12 cellular contexts compared by ENCODE assay signal in the genomic region with DNA sequence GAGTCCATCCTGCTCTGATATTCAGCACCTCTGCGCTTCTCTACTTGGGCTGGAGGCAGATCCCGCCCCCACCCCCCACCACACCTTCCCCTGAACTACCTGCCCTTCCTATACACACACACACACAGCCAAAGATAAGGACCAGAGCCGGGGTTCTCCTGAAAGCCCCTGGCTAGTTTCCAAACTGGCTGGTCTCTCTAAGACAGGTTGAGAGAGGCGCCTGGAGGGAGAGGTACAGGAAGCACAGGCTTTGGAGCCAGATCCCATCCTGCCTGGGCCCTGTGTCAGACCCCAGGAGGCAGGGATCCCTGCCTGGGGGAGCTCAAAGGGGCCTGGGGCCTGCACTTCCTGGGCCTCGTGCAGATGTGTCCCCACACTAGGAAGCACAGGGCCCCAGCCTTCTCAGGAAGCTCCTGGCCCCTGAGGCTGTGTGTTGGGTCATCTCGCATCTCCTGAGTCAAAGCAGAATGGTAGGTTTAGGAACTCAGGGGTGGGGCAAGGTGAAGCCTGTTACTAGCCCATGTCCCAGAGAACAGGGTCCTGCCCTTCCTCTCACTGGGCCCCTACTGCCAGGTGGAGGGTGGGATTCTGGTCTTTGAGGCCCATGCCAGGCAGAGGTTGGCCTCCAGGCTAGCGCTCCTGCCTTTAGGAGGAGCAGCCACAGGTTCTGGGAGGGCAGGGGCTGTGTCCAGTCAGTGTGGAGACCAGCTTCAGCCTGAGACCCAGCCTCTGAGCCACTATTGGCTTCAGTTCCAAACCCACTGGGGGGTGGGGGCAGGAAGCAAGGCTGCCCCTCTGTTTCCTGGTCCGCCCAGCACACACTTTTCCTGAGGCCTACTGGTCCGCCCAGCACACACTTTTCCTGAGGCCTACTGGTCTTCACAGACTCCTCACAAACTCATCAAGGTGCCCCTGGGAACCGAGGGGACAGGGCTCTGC. TPM values are rescaled to one million over a fixed set of nuclear protein-coding genes. Genes with fewer than 3 reads are reported as not detected.
DNase-seq lines count a peak whose midpoint lies in the region; ATAC-seq and TF ChIP-seq lines count a peak whose summit lies in the region.
"Had no signal": no experiment of that assay in that cellular context is flagged by ENCODE, and none has a peak within 500 bp of the region (broad histone marks: within the 10 kb centered on the region; RNA-seq: fewer than 3 reads in every experiment).

No MANE protein-coding gene starts in this region.

- H3K4me3 Mint-ChIP-seq in CD4-positive, CD25-positive, alpha-beta regulatory T cell = no peak overlapping the region
- H3K4me3 Mint-ChIP-seq: activated T-cell treated with anti-CD3 and anti-CD28 coated beads, Interleukin-2, amount 50 U/mL, for 72 hours; naive B cell had no signal

- H3K4me1 Mint-ChIP-seq in CD4-positive, CD25-positive, alpha-beta regulatory T cell = peaks cover 0 to 15% (median under 1%) of the 10 kb centered on the region in 4 donors
- H3K4me1 Mint-ChIP-seq: naive B cell had no signal

- no peaks in the 10 kb centered on the region for H3K36me3 ChIP-seq in CD4-positive, CD25-positive, alpha-beta regulatory T cell (ENCODE audit: control insufficient read depth, insufficient read depth, low read length)
- H3K36me3 ChIP-seq in body of pancreas (replicated peaks in 1 of 2; ENCODE audit: insufficient read depth in 1 of 2, low read depth in 2 of 2) = peaks cover 0 to 3% of the 10 kb centered on the region in 2 donors
- H3K36me3 ChIP-seq in mesendoderm (ENCODE audit: control insufficient read depth, insufficient read depth, low read length) = peaks cover 3% of the 10 kb centered on the region

- no peak overlapping the region for H3K27ac ChIP-seq in CD4-positive, CD25-positive, alpha-beta regulatory T cell (ENCODE audit: insufficient read depth, low read length, poor library complexity, severe bottlenecking)
- peak overlapping the region in 3 of 4 donors; percentile 14 to 65 (median 32) for H3K27ac ChIP-seq in body of pancreas
- no peak overlapping the region for H3K27ac ChIP-seq in mesendoderm (ENCODE audit: low read depth, low read length)

- no peak overlapping the region for H4K5ac ChIP-seq in mesendoderm (ENCODE audit: low read length)

- H4K8ac ChIP-seq in mesendoderm (ENCODE audit: low read depth, low read length) = no peak overlapping the region

- H2BK15ac ChIP-seq in mesendoderm (replicated peaks; ENCODE audit: low read depth) = no peak overlapping the region

- no peak overlapping the region for H3K4me3 ChIP-seq in CD4-positive, CD25-positive, alpha-beta regulatory T cell (ENCODE audit: low read depth, low read length)
- H3K4me3 ChIP-seq in body of pancreas = no peak overlapping the region
- no peak overlapping the region for H3K4me3 ChIP-seq in mesendoderm (ENCODE audit: low read length)

- H3K79me1 ChIP-seq in mesendoderm (ENCODE audit: low read length) = no peaks in the 10 kb centered on the region

- no peaks in the 10 kb centered on the region for H3K9me3 Mint-ChIP-seq in CD4-positive, CD25-positive, alpha-beta regulatory T cell
- H3K9me3 Mint-ChIP-seq: activated T-cell treated with anti-CD3 and anti-CD28 coated beads, Interleukin-2, amount 50 U/mL, for 72 hours; naive B cell had no signal

- H3K27me3 Mint-ChIP-seq in CD4-positive, CD25-positive, alpha-beta regulatory T cell = peaks cover 4% of the 10 kb centered on the region
- H3K27me3 Mint-ChIP-seq: naive B cell had no signal

- no peaks in the 10 kb centered on the region for H3K9me3 ChIP-seq in CD4-positive, CD25-positive, alpha-beta regulatory T cell (ENCODE audit: control insufficient read depth in 2 of 2, low read length in 2 of 2)
- no peaks in the 10 kb centered on the region for H3K9me3 ChIP-seq in body of pancreas

- TF ChIP-seq POLR2A in body of pancreas (IDR thresholded peaks at IDR 0.05) = no peak

- no peak overlapping the region for H3K4me2 ChIP-seq in mesendoderm (ENCODE audit: low read length)

- H2BK5ac ChIP-seq in mesendoderm (ENCODE audit: low read length) = no peak overlapping the region

- no peak overlapping the region for H3K18ac ChIP-seq in mesendoderm (ENCODE audit: low read length)

- WGBS in body of pancreas, 2 donors = 57 to 85% methylated on average over 4 to 10 of the region's 10 CpGs
- WGBS in mesendoderm (ENCODE audit: extremely low coverage, insufficient coverage, low lambda C conversion rate) = no CpG with 5 or more reads among the region's 10 CpGs

- no peak overlapping the region for H3K23ac ChIP-seq in mesendoderm (ENCODE audit: low read length)

- no peaks in the 10 kb centered on the region for H3K27me3 ChIP-seq in CD4-positive, CD25-positive, alpha-beta regulatory T cell (ENCODE audit: control insufficient read depth, insufficient read depth, low read length)
- H3K27me3 ChIP-seq in body of pancreas (no peaks in the 10 kb centered on the region), mesendoderm (ENCODE audit: insufficient read depth, low read length, poor library complexity) (no peaks in the 10 kb centered on the region)

- ATAC-seq in CD4-positive, CD25-positive, alpha-beta regulatory T cell (ENCODE audit: low read depth in 2 of 2) = no peak
- ATAC-seq in body of pancreas (peak; percentile 33), HG02642 (IDR thresholded peaks at IDR 0.05; ENCODE audit: poor library complexity, unreplicated experiment) (no peak)
- ATAC-seq: activated T-cell treated with anti-CD3 and anti-CD28 coated beads, Interleukin-2, amount 50 U/mL, for 72 hours had no signal

- no peaks in the 10 kb centered on the region for H3K79me2 ChIP-seq in mesendoderm (ENCODE audit: control insufficient read depth, insufficient read depth, low read length)

- peaks cover 3% of the 10 kb centered on the region for H3K36me3 Mint-ChIP-seq in CD4-positive, CD25-positive, alpha-beta regulatory T cell
- H3K36me3 Mint-ChIP-seq: naive B cell had no signal

- no peak overlapping the region for H3K4ac ChIP-seq in mesendoderm (ENCODE audit: low read depth, low read length)

- intact Hi-C loops in body of pancreas (cut with DNase I) = no loop called here

- no peak for DNase-seq in CD4-positive, CD25-positive, alpha-beta regulatory T cell
- peak; percentile 80 for DNase-seq in HPDE6-E6E7 (ENCODE audit: extremely low spot score)
- DNase-seq in body of pancreas = peak in 3 of 4 donors; percentile 39 to 59 (median 48)
- peak; percentile 65 for DNase-seq in mesendoderm
- no peak for DNase-seq in activated CD8-positive, alpha-beta memory T cell treated with anti-CD3 and anti-CD28 coated beads, Interleukin-2, amount 50 U/mL, for 48 hours
- no peak for DNase-seq in HT-29 (ENCODE audit: low spot score)
- no peak for DNase-seq in stimulated activated CD4-positive, alpha-beta T cell treated with anti-CD3 and anti-CD28 coated beads, Interleukin-4, amount 100 ng/mL, for 4 hours
- DNase-seq: activated T-cell treated with anti-CD3 and anti-CD28 coated beads, Interleukin-2, amount 50 U/mL, for 72 hours; aorta; naive B cell; NCI-H187 had no signal

- H3K4me1 ChIP-seq in CD4-positive, CD25-positive, alpha-beta regulatory T cell (ENCODE audit: control insufficient read depth, insufficient read depth, low read length, poor library complexity, severe bottlenecking) = no peaks in the 10 kb centered on the region
- peaks cover 33% of the 10 kb centered on the region for H3K4me1 ChIP-seq in body of pancreas
- H3K4me1 ChIP-seq in mesendoderm (ENCODE audit: control insufficient read depth, low read depth, low read length) = peaks cover 4% of the 10 kb centered on the region

- H2BK120ac ChIP-seq in mesendoderm (ENCODE audit: low read depth, low read length) = no peak overlapping the region

- H3K27ac Mint-ChIP-seq in CD4-positive, CD25-positive, alpha-beta regulatory T cell = peak overlapping the region in 2 of 3 donors; percentile 59 to 67
- H3K27ac Mint-ChIP-seq: activated T-cell treated with anti-CD3 and anti-CD28 coated beads, Interleukin-2, amount 50 U/mL, for 72 hours had no signal

- TF ChIP-seq CTCF in body of pancreas (IDR thresholded peaks at IDR 0.05) = no peak

- peak overlapping the region; percentile 4 for H3K9ac ChIP-seq in mesendoderm (ENCODE audit: low read length)

- H3K56ac ChIP-seq in mesendoderm (ENCODE audit: low read length) = peak overlapping the region; percentile 27

- no peak overlapping the region for H2AK5ac ChIP-seq in mesendoderm (ENCODE audit: low read length)

RNA-seq across cellular contexts. Expression of a gene that starts 16.1 kb away (rescaled TPM):
- total RNA-seq in CD4-positive, CD25-positive, alpha-beta regulatory T cell = not detected
- under 1 TPM; 0.05 to 0.23 (median 0.16) TPM for polyA plus RNA-seq in CD4-positive, CD25-positive, alpha-beta regulatory T cell
- total RNA-seq in body of pancreas = not detected
- 0.04 TPM for polyA plus RNA-seq in mesendoderm (2013, experiment 1 of 2)
- 0.04 TPM for polyA plus RNA-seq in mesendoderm (2013, experiment 2 of 2)
- total RNA-seq in HT-29 (2014; rRNA removed; shearing (Covaris generic)) = not detected in 2 replicates
- total RNA-seq: activated T-cell treated with anti-CD3 and anti-CD28 coated beads, Interleukin-2, amount 50 U/mL, for 72 hours; aorta had no signal

RNA-seq across cellular contexts. Expression of a gene that starts 36.5 kb away (rescaled TPM):
- 10.7 TPM for total RNA-seq in CD4-positive, CD25-positive, alpha-beta regulatory T cell
- 1 to 10 TPM; 3.7 to 6.2 (median 5.3) TPM for polyA plus RNA-seq in CD4-positive, CD25-positive, alpha-beta regulatory T cell
- total RNA-seq in body of pancreas = 10 to 100 TPM; 11.4 to 16.5 TPM
- polyA plus RNA-seq in mesendoderm (2013, experiment 1 of 2) = 14.3 TPM
- polyA plus RNA-seq in mesendoderm (2013, experiment 2 of 2) = 14.2 TPM
- total RNA-seq in HT-29 (2014; rRNA removed; shearing (Covaris generic)) = 38.9 and 44.6 TPM in 2 replicates

Comparison
In these comparisons a context has a peak if more than half of its experiments do, and no peak if none do; other contexts are left out.
1. DNase-seq: peak in HPDE6-E6E7 (single experiment), body of pancreas (3 of 4) and mesendoderm (single experiment); none in CD4-positive, CD25-positive, alpha-beta regulatory T cell (0 of 3), activated CD8-positive, alpha-beta memory T cell treated with anti-CD3 and anti-CD28 coated beads, Interleukin-2, amount 50 U/mL, for 48 hours (single experiment), HT-29 (single experiment) and stimulated activated CD4-positive, alpha-beta T cell treated with anti-CD3 and anti-CD28 coated beads, Interleukin-4, amount 100 ng/mL, for 4 hours (0 of 2).
2. H3K27ac ChIP-seq: peak in body of pancreas (3 of 4); none in CD4-positive, CD25-positive, alpha-beta regulatory T cell (single experiment) and mesendoderm (single experiment).